Comparison of ENCODE assay signal across 24 cellular contexts in the genomic region with DNA sequence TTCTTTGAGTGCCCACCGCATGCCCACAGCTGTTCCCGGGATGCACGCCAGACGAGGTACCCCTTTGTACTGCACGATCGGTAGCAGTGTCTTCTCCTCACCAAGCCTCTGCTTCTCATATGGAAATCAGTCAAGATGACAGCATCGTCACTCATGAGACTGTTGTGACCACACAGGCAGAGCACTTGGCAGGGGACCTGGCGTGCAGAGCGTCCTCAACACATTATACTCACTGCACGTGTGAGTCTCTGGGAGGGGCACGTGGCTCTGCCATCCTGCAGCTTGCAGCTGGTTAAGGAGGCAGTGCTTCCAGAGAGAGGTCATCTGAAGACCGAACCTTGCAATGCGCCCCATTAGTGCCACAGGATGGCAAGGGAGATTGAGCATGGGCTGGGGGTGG.
DNase-seq lines count a peak whose midpoint lies in the region; ATAC-seq, FAIRE-seq and TF ChIP-seq lines count a peak whose summit lies in the region.
"Had no signal": no experiment of that assay in that cellular context is flagged by ENCODE, and none has a peak within 500 bp of the region (broad histone marks: within the 10 kb centered on the region; RNA-seq: fewer than 3 reads in every experiment).

No MANE protein-coding gene starts in this region.

- no peak overlapping the region for H3K4me3 ChIP-seq in H1 (ENCODE audit: extremely low read depth in 1 of 4, insufficient read depth in 2 of 4, low read depth in 3 of 4, low read length in 4 of 4)
- H3K4me3 ChIP-seq in neural progenitor cell: no peak overlapping the region
- H3K4me3 ChIP-seq: PC-9 had no signal

- TF ChIP-seq CTCF in H1 (IDR thresholded peaks at IDR 0.05; ENCODE audit: control extremely low read depth in 1 of 3, insufficient read depth in 1 of 3, low read depth in 1 of 3, low read length in 3 of 3) (no peak), neural progenitor cell (IDR thresholded peaks at IDR 0.05) (no peak), progenitor cell of endocrine pancreas (IDR thresholded peaks at IDR 0.05; ENCODE audit: unreplicated experiment) (no peak)

- POLR2A ChIA-PET in H1 (lab: Charles Lee; ENCODE audit: partially characterized antibody): no interaction called here

- H2BK15ac ChIP-seq in H1 (ENCODE audit: low read length): no peak overlapping the region

- no peak overlapping the region; the same call in 1 of the 2 replicates for H2BK5ac ChIP-seq in H1 (ENCODE audit: low read depth, low read length)

- no peaks in the 10 kb centered on the region for H3K79me1 ChIP-seq in H1 (ENCODE audit: low read depth, low read length)

- peak; percentile 44 for DNase-seq in cardiac septum (ENCODE audit: low spot score)
- no peak for DNase-seq in left ventricle myocardium superior
- no peak for DNase-seq in H1 (ENCODE audit: low read depth in 1 of 2, low spot score in 2 of 2)
- DNase-seq in neural progenitor cell (ENCODE audit: low spot score): no peak
- DNase-seq in NOMO-1 treated with DMSO at 0.1 percent for 48 hours (lab: John Stamatoyannopoulos, UW; ENCODE audit: unreplicated experiment): no peak
- DNase-seq in NCI-H2171 treated with DMSO at 0.1 percent for 48 hours (lab: John Stamatoyannopoulos, UW): no peak
- no peak for DNase-seq in HK-2 (ENCODE audit: unreplicated experiment)
- no peak for DNase-seq in progenitor cell of endocrine pancreas (ENCODE audit: low spot score, unreplicated experiment)
- DNase-seq: BE2C; CD8-positive, alpha-beta T cell; HFFc6; IMR-90; NCI-H1417; NCI-H187; NCI-H2107; NCI-H2227 treated with DMSO at 0.1 percent for 48 hours; NCI-H510A treated with DMSO at 0.1 percent for 48 hours; NCI-H82; PC-9; SK-N-SH had no signal

- no peak overlapping the region for H2BK20ac ChIP-seq in H1 (ENCODE audit: low read length)

- 91% methylated on average over 13 of the region's 13 CpGs; no CpG with 5 or more reads in 1 of the 2 experiments for WGBS in H1 (ENCODE audit: extremely low coverage in 1 of 2, insufficient coverage in 1 of 2, insufficient read length in 1 of 2, insufficient replicate concordance in 2 of 2, low coverage in 1 of 2, low lambda C conversion rate in 2 of 2, missing lambda C conversion rate in 1 of 2), 2 experiments

- no peak overlapping the region for H3K56ac ChIP-seq in H1 (replicated peaks; ENCODE audit: insufficient read length, low read depth, low read length)

- intact Hi-C loops in cardiac septum (cut with DNase I): no loop called here
- intact Hi-C loops in left ventricle myocardium superior (cut with micrococcal nuclease): no loop called here

- H3K27me3 Mint-ChIP-seq in neural progenitor cell (ENCODE audit: insufficient read depth, low read depth) (peaks cover 3% of the 10 kb centered on the region), progenitor cell of endocrine pancreas (peaks cover 7% of the 10 kb centered on the region)

- H3K36me3 Mint-ChIP-seq in neural progenitor cell (no peaks in the 10 kb centered on the region), progenitor cell of endocrine pancreas (ENCODE audit: insufficient read depth) (no peaks in the 10 kb centered on the region)
- H3K36me3 Mint-ChIP-seq: CD8-positive, alpha-beta T cell had no signal

- no peaks in the 10 kb centered on the region for H3K79me2 ChIP-seq in H1 (ENCODE audit: control insufficient read depth in 1 of 2, insufficient read depth in 2 of 2, low read length in 2 of 2)
- no peaks in the 10 kb centered on the region for H3K79me2 ChIP-seq in neural progenitor cell (ENCODE audit: low read depth)

- H3K9me3 Mint-ChIP-seq in neural progenitor cell (peaks cover 3% of the 10 kb centered on the region), progenitor cell of endocrine pancreas (ENCODE audit: low read depth) (peaks cover 6% of the 10 kb centered on the region)
- H3K9me3 Mint-ChIP-seq: CD8-positive, alpha-beta T cell had no signal

- no peaks in the 10 kb centered on the region for H4K20me1 ChIP-seq in H1 (replicated peaks in 1 of 2; ENCODE audit: control insufficient read depth in 1 of 2, insufficient read depth in 2 of 2, low read length in 2 of 2)
- no peaks in the 10 kb centered on the region for H4K20me1 ChIP-seq in neural progenitor cell (ENCODE audit: low read depth)

- H3K4me1 Mint-ChIP-seq in neural progenitor cell (peaks cover 37% of the 10 kb centered on the region), progenitor cell of endocrine pancreas (ENCODE audit: low read depth) (peaks cover 22% of the 10 kb centered on the region)

- H3K23ac ChIP-seq in H1 (ENCODE audit: insufficient read length): no peak overlapping the region

- H3K4me1 ChIP-seq in H1 (replicated peaks in 1 of 4; ENCODE audit: control insufficient read depth in 3 of 4, insufficient read depth in 4 of 4, low read length in 3 of 4) (peaks cover 0 to 2% (median 0%) of the 10 kb centered on the region in 4 experiments; a peak in 1 of 7 replicates), neural progenitor cell (peaks cover 5% of the 10 kb centered on the region)
- H3K4me1 ChIP-seq: BE2C had no signal

- CTCF ChIA-PET in H1 (lab: Charles Lee; ENCODE audit: partially characterized antibody): no interaction called here

- H3K4ac ChIP-seq in H1 (replicated peaks; ENCODE audit: insufficient read length, low read depth, low read length): no peak overlapping the region

- H3K18ac ChIP-seq in H1 (ENCODE audit: extremely low read depth, low read length): no peak overlapping the region

- no peak overlapping the region for H4K5ac ChIP-seq in H1 (ENCODE audit: insufficient read length, low read depth, low read length)

- no peak for TF ChIP-seq POLR2A in H1 (IDR thresholded peaks at IDR 0.05; ENCODE audit: control extremely low read depth in 1 of 2, low read depth in 2 of 2, low read length in 2 of 2)

- H2BK12ac ChIP-seq in H1 (ENCODE audit: low read depth, low read length): no peak overlapping the region

- H3F3A ChIP-seq in neural progenitor cell (ENCODE audit: low read depth): no peaks in the 10 kb centered on the region

- H2BK120ac ChIP-seq in H1 (replicated peaks; ENCODE audit: low read depth, low read length): no peak overlapping the region

- H3K9me3 ChIP-seq in H1 (ENCODE audit: insufficient read depth in 2 of 2, low read depth in 1 of 2, low read length in 1 of 2): no peaks in the 10 kb centered on the region
- no peaks in the 10 kb centered on the region for H3K9me3 ChIP-seq in neural progenitor cell (ENCODE audit: low read depth)
- H3K9me3 ChIP-seq: BE2C, SK-N-SH had no signal

- H3K27ac ChIP-seq in H1 (ENCODE audit: low read depth, low read length): no peak overlapping the region
- H3K27ac ChIP-seq in neural progenitor cell: no peak overlapping the region
- H3K27ac ChIP-seq: HL-60, PC-9 had no signal

- H2AFZ ChIP-seq in H1 (ENCODE audit: low read length): no peak overlapping the region
- H2AFZ ChIP-seq in neural progenitor cell (replicated peaks): no peak overlapping the region
- H2AFZ ChIP-seq: PC-9 had no signal

- H3K23me2 ChIP-seq in H1 (ENCODE audit: low read depth, low read length): no peaks in the 10 kb centered on the region

- TF ChIP-seq RAD21 in H1 (IDR thresholded peaks at IDR 0.05 in 1 of 2, conservative IDR thresholded peaks at IDR 0.05 in 1 of 2; ENCODE audit: low read depth in 2 of 2, low read length in 2 of 2): no peak

- no peak overlapping the region for H4K8ac ChIP-seq in H1 (ENCODE audit: extremely low read depth, insufficient read depth, low read length)

- FAIRE-seq in H1 (lab: Jason Lieb, UNC): no peak
- FAIRE-seq: A204.1, GM12891, H54 had no signal

- H2AK5ac ChIP-seq in H1 (ENCODE audit: low read depth, low read length): peak overlapping the region; percentile 90; the same call in 1 of the 2 replicates

- H3K9ac ChIP-seq in H1 (replicated peaks in 1 of 4; ENCODE audit: extremely low read depth in 1 of 4, low read depth in 3 of 4, low read length in 3 of 4) (no peak overlapping the region), neural progenitor cell (no peak overlapping the region)
- H3K9ac ChIP-seq: SK-N-SH had no signal

- no peaks in the 10 kb centered on the region for H3K27me3 ChIP-seq in H1 (replicated peaks in 1 of 4; ENCODE audit: control insufficient read depth in 3 of 4, extremely low read depth in 1 of 4, insufficient read depth in 3 of 4, low read length in 3 of 4)
- H3K27me3 ChIP-seq in neural progenitor cell: no peaks in the 10 kb centered on the region
- H3K27me3 ChIP-seq: BE2C had no signal

- H3K14ac ChIP-seq in H1 (ENCODE audit: insufficient read length): no peak overlapping the region

- H3K27ac Mint-ChIP-seq in neural progenitor cell (peak overlapping the region; percentile 51), progenitor cell of endocrine pancreas (no peak overlapping the region)
- H3K27ac Mint-ChIP-seq: CD8-positive, alpha-beta T cell; HFFc6 had no signal

- no peak for ATAC-seq in left ventricle myocardium superior
- ATAC-seq: CD8-positive, alpha-beta T cell had no signal

- H3K36me3 ChIP-seq in H1 (ENCODE audit: control insufficient read depth in 2 of 4, insufficient read depth in 4 of 4, low read length in 3 of 4) (no peaks in the 10 kb centered on the region), neural progenitor cell (no peaks in the 10 kb centered on the region)
- H3K36me3 ChIP-seq: BE2C had no signal

- TF ChIP-seq EP300 in H1 (IDR thresholded peaks at IDR 0.05; ENCODE audit: borderline replicate concordance in 1 of 2, low read depth in 2 of 2, low read length in 2 of 2): no peak

- no peak overlapping the region for H3K4me2 ChIP-seq in H1 (ENCODE audit: insufficient read depth in 1 of 2, low read depth in 2 of 2, low read length in 2 of 2)
- no peak overlapping the region for H3K4me2 ChIP-seq in neural progenitor cell
- H3K4me2 ChIP-seq: PC-9, SK-N-SH had no signal

- peak overlapping the region; percentile 53 for H3K4me3 Mint-ChIP-seq in neural progenitor cell
- no peak overlapping the region for H3K4me3 Mint-ChIP-seq in progenitor cell of endocrine pancreas (ENCODE audit: low read depth)
- H3K4me3 Mint-ChIP-seq: CD8-positive, alpha-beta T cell; HFFc6 had no signal

- no peak overlapping the region for H4K91ac ChIP-seq in H1 (replicated peaks; ENCODE audit: insufficient read length, low read length)

TF ChIP-seq in H1, 55 proteins besides CTCF, POLR2A, EP300 and RAD21 (continues in another document):
- TF ChIP-seq JUND (IDR thresholded peaks at IDR 0.05; ENCODE audit: low read length) (no peak), FOSL1 (IDR thresholded peaks at IDR 0.05; ENCODE audit: insufficient read depth, low read depth, low read length) (no peak), BRCA1 (IDR thresholded peaks at IDR 0.05; ENCODE audit: low read depth, low read length) (no peak), ZNF274 (IDR thresholded peaks at IDR 0.05; ENCODE audit: borderline replicate concordance, extremely low read depth, low read length) (no peak), KDM4A (IDR thresholded peaks at IDR 0.05; ENCODE audit: low read depth, low read length, severe bottlenecking) (no peak), BCL11A (IDR thresholded peaks at IDR 0.05; ENCODE audit: low read depth in 2 of 2, low read length in 2 of 2) (no peak), CHD2 (IDR thresholded peaks at IDR 0.05; ENCODE audit: low read length) (no peak), PHF8 (conservative IDR thresholded peaks at IDR 0.05; ENCODE audit: low read depth, low read length) (no peak), BACH1 (IDR thresholded peaks at IDR 0.05; ENCODE audit: low read length) (no peak), SP2 (IDR thresholded peaks at IDR 0.05; ENCODE audit: low read length) (no peak), ASH2L (IDR thresholded peaks at IDR 0.05; ENCODE audit: low read length) (no peak)
